20 cellular contexts compared by ENCODE assay signal in genomic region chrX:151634937-151635336, GRCh38.
DNase-seq lines count a peak whose midpoint lies in the region; ATAC-seq, FAIRE-seq and TF ChIP-seq lines count a peak whose summit lies in the region.
"Had no signal": no experiment of that assay in that cellular context is flagged by ENCODE, and none has a peak within 500 bp of the region (broad histone marks: within the 10 kb centered on the region; RNA-seq: fewer than 3 reads in every experiment).

No MANE protein-coding gene starts in this region.

- no peak overlapping the region for H4K8ac ChIP-seq in IMR-90 (ENCODE audit: low read depth in 2 of 2, low read length in 2 of 2)

- no peaks in the 10 kb centered on the region for H4K20me1 ChIP-seq in IMR-90 (ENCODE audit: insufficient read depth, low read length)
- H4K20me1 ChIP-seq: BLaER1 treated with 17β-estradiol and CSF1 and Interleukin-3, amounts not matched to agents 10 nM and 100 nM had no signal

- H3K4me3 Mint-ChIP-seq in activated CD4-positive, alpha-beta T cell treated with anti-CD3 and anti-CD28 coated beads, Interleukin-2, amount 10 ng/mL, durations not matched to agents 24 days and 14 days: no peak overlapping the region
- H3K4me3 Mint-ChIP-seq: B cell; CD4-positive, alpha-beta T cell; CD8-positive, alpha-beta T cell had no signal

- no peak for TF ChIP-seq RAD21 in IMR-90 (IDR thresholded peaks at IDR 0.05; ENCODE audit: low read length)

- in situ Hi-C loops in IMR-90 (cut with MboI; ENCODE audit: low sequenced_read_pairs): no loop called here

- no peak overlapping the region for H3K27ac ChIP-seq in IMR-90 (ENCODE audit: insufficient read depth, low read length)
- H3K27ac ChIP-seq: BLaER1 treated with 17β-estradiol and CSF1 and Interleukin-3, amounts not matched to agents 10 nM and 100 nM; C4-2B had no signal

- DNase-seq in IMR-90 (no peak), GOT3 (lab: John Stamatoyannopoulos, UW) (no peak)
- DNase-seq in activated CD4-positive, alpha-beta T cell treated with anti-CD3 and anti-CD28 coated beads, Interleukin-2, amount 10 ng/mL, durations not matched to agents 24 days and 14 days: no peak
- DNase-seq: 8988T; AML-193; Caco-2; Calu3; CD4-positive, alpha-beta T cell; CD8-positive, alpha-beta T cell; DMS79 treated with DMSO at 0.1 percent for 48 hours; GF-D8 had no signal

- POLR2A ChIA-PET in IMR-90 (lab: Charles Lee; ENCODE audit: unreplicated experiment): no interaction called here

- BruUV-seq in IMR-90 (replicated peaks; lab: Mats Ljungman, UMichigan): no TSS peak

- no peak overlapping the region for H2AK9ac ChIP-seq in IMR-90 (replicated peaks; ENCODE audit: low read depth, low read length, poor library complexity)

- no peaks in the 10 kb centered on the region for H3K36me3 ChIP-seq in IMR-90 (ENCODE audit: control insufficient read depth, insufficient read depth, low read length)
- H3K36me3 ChIP-seq: BLaER1 treated with 17β-estradiol and CSF1 and Interleukin-3, amounts not matched to agents 10 nM and 100 nM had no signal

- no peak overlapping the region for H2BK20ac ChIP-seq in IMR-90 (ENCODE audit: low read depth, low read length)

- FAIRE-seq in colon (lab: Jason Lieb, UNC): peak; percentile 49
- FAIRE-seq: A204.1, G401.6, GM12891, GM19239 had no signal

- no peak for TF ChIP-seq POLR2A in IMR-90 (IDR thresholded peaks at IDR 0.05; ENCODE audit: low read depth, low read length)

- WGBS in IMR-90 (ENCODE audit: extremely low coverage in 2 of 2, insufficient read length in 1 of 2), 2 experiments: no CpG with 5 or more reads among the region's 1 CpG

- no peaks in the 10 kb centered on the region for H3K4me1 ChIP-seq in IMR-90 (ENCODE audit: control insufficient read depth, insufficient read depth, low read length)
- H3K4me1 ChIP-seq: Caco-2 had no signal

- H2AFZ ChIP-seq in IMR-90 (replicated peaks; ENCODE audit: low read length, poor library complexity): no peak overlapping the region

- CTCF ChIA-PET in IMR-90 (lab: Yijun Ruan, JAX): no interaction called here

- no peaks in the 10 kb centered on the region for H3K79me1 ChIP-seq in IMR-90 (ENCODE audit: low read depth in 1 of 2, low read length in 2 of 2)

- H4K91ac ChIP-seq in IMR-90 (ENCODE audit: insufficient read depth, low read depth, low read length): no peak overlapping the region

- H3K9ac ChIP-seq in IMR-90 (ENCODE audit: low read depth, low read length): no peak overlapping the region
- H3K9ac ChIP-seq: BLaER1 treated with 17β-estradiol and CSF1 and Interleukin-3, amounts not matched to agents 10 nM and 100 nM had no signal

- H3K9me3 ChIP-seq in IMR-90 (ENCODE audit: control insufficient read depth, insufficient read depth, low read length): no peaks in the 10 kb centered on the region
- H3K9me3 ChIP-seq: BLaER1 treated with 17β-estradiol and CSF1 and Interleukin-3, amounts not matched to agents 10 nM and 100 nM; Caco-2 had no signal

- no peaks in the 10 kb centered on the region for H3K9me3 Mint-ChIP-seq in activated CD4-positive, alpha-beta T cell treated with anti-CD3 and anti-CD28 coated beads, Interleukin-2, amount 10 ng/mL, durations not matched to agents 24 days and 14 days
- H3K9me3 Mint-ChIP-seq: CD4-positive, alpha-beta T cell; CD8-positive, alpha-beta T cell had no signal

- H2BK15ac ChIP-seq in IMR-90 (ENCODE audit: low read depth, low read length): no peak overlapping the region

- H2BK5ac ChIP-seq in IMR-90 (ENCODE audit: low read depth, low read length, poor library complexity, severe bottlenecking): no peak overlapping the region

- H3K27me3 Mint-ChIP-seq in activated CD4-positive, alpha-beta T cell treated with anti-CD3 and anti-CD28 coated beads, Interleukin-2, amount 10 ng/mL, durations not matched to agents 24 days and 14 days: no peaks in the 10 kb centered on the region

- TF ChIP-seq CTCF in IMR-90 (conservative IDR thresholded peaks at IDR 0.05; ENCODE audit: low read depth, low read length): no peak

- H3K27me3 ChIP-seq in IMR-90 (ENCODE audit: control insufficient read depth, insufficient read depth, low read length): no peaks in the 10 kb centered on the region

- H3K23ac ChIP-seq in IMR-90 (ENCODE audit: low read depth, low read length): no peak overlapping the region

- no peak overlapping the region for H3K4me2 ChIP-seq in IMR-90 (ENCODE audit: low read depth, low read length)
- H3K4me2 ChIP-seq: BLaER1 treated with 17β-estradiol and CSF1 and Interleukin-3, amounts not matched to agents 10 nM and 100 nM had no signal

- H3K14ac ChIP-seq in IMR-90 (replicated peaks; ENCODE audit: low read depth, low read length): no peak overlapping the region

- ATAC-seq in IMR-90 (ENCODE audit: low read depth) (no peak), GM18858 (IDR thresholded peaks at IDR 0.05; ENCODE audit: unreplicated experiment) (no peak)
- ATAC-seq: CD8-positive, alpha-beta T cell had no signal

- no peak overlapping the region for H2AK5ac ChIP-seq in IMR-90 (ENCODE audit: low read depth, low read length)

- no peak overlapping the region for H3K18ac ChIP-seq in IMR-90 (ENCODE audit: low read depth, low read length)

- H3K4me1 Mint-ChIP-seq in activated CD4-positive, alpha-beta T cell treated with anti-CD3 and anti-CD28 coated beads, Interleukin-2, amount 10 ng/mL, durations not matched to agents 24 days and 14 days: no peaks in the 10 kb centered on the region
- H3K4me1 Mint-ChIP-seq: B cell had no signal

- H2BK120ac ChIP-seq in IMR-90 (ENCODE audit: low read depth, low read length): no peak overlapping the region

- no peak overlapping the region for H3K27ac Mint-ChIP-seq in activated CD4-positive, alpha-beta T cell treated with anti-CD3 and anti-CD28 coated beads, Interleukin-2, amount 10 ng/mL, durations not matched to agents 24 days and 14 days
- H3K27ac Mint-ChIP-seq: B cell; CD4-positive, alpha-beta T cell; CD8-positive, alpha-beta T cell had no signal

- dilution Hi-C loops in IMR-90 (cut with HindIII; ENCODE audit: low sequenced_read_pairs, unreplicated experiment): no loop called here

- no peaks in the 10 kb centered on the region for H3K9me1 ChIP-seq in IMR-90 (ENCODE audit: insufficient read depth, low read length)

- no peak overlapping the region for H3K4ac ChIP-seq in IMR-90 (ENCODE audit: low read depth, low read length)

- H3K4me3 ChIP-seq in IMR-90 (ENCODE audit: insufficient read depth, low read depth, low read length): no peak overlapping the region
- H3K4me3 ChIP-seq: BLaER1 treated with 17β-estradiol and CSF1 and Interleukin-3, amounts not matched to agents 10 nM and 100 nM had no signal

- intact Hi-C loops in IMR-90 (cut with micrococcal nuclease): no loop called here
- intact Hi-C loops in activated CD4-positive, alpha-beta T cell treated with anti-CD3 and anti-CD28 coated beads, Interleukin-2, amount 10 ng/mL, durations not matched to agents 24 days and 14 days (cut with micrococcal nuclease): no loop called here

- H3K36me3 Mint-ChIP-seq in activated CD4-positive, alpha-beta T cell treated with anti-CD3 and anti-CD28 coated beads, Interleukin-2, amount 10 ng/mL, durations not matched to agents 24 days and 14 days (ENCODE audit: low read depth): no peaks in the 10 kb centered on the region
- H3K36me3 Mint-ChIP-seq: CD8-positive, alpha-beta T cell had no signal

- H4K5ac ChIP-seq in IMR-90 (ENCODE audit: low read depth, low read length): no peak overlapping the region

- no peak overlapping the region for H3K56ac ChIP-seq in IMR-90 (ENCODE audit: extremely low read depth, insufficient read depth, low read length)

TF ChIP-seq in IMR-90, 13 proteins besides CTCF, POLR2A, EP300 and RAD21:
- peak; percentile 26; the same call in 1 of the 2 replicates for TF ChIP-seq MAFK (IDR thresholded peaks at IDR 0.05; ENCODE audit: low read depth, low read length)
- TF ChIP-seq CHD1 (IDR thresholded peaks at IDR 0.05; ENCODE audit: low read depth, low read length): no peak
